Comparison of ENCODE assay signal across 1 cellular context in the genomic region with DNA sequence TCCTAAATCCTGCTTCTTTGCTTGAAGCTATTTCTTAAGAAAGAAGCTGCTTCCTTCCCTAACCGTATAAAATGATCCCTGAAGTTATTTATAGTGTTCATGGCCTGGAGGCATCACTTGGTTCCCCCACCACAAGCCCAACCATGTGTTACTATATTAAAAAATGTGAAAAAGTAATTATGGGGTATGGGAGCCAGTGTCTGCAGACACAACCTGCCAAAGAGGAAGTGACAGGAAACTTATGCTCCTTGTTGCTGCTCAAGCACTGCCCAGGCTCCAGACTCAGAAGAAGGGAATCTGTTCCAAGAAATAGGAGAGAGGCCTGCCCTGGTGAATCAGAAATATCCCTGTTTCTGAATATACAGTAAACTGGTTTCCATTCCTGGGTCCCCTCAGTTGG.
TF ChIP-seq lines count a peak whose summit lies in the region.

No MANE protein-coding gene starts in this region.

TF ChIP-seq in GM23338, 12 proteins besides CTCF, POLR2A, EP300 and RAD21 (continued from another document):
- TF ChIP-seq, protein P1, sequence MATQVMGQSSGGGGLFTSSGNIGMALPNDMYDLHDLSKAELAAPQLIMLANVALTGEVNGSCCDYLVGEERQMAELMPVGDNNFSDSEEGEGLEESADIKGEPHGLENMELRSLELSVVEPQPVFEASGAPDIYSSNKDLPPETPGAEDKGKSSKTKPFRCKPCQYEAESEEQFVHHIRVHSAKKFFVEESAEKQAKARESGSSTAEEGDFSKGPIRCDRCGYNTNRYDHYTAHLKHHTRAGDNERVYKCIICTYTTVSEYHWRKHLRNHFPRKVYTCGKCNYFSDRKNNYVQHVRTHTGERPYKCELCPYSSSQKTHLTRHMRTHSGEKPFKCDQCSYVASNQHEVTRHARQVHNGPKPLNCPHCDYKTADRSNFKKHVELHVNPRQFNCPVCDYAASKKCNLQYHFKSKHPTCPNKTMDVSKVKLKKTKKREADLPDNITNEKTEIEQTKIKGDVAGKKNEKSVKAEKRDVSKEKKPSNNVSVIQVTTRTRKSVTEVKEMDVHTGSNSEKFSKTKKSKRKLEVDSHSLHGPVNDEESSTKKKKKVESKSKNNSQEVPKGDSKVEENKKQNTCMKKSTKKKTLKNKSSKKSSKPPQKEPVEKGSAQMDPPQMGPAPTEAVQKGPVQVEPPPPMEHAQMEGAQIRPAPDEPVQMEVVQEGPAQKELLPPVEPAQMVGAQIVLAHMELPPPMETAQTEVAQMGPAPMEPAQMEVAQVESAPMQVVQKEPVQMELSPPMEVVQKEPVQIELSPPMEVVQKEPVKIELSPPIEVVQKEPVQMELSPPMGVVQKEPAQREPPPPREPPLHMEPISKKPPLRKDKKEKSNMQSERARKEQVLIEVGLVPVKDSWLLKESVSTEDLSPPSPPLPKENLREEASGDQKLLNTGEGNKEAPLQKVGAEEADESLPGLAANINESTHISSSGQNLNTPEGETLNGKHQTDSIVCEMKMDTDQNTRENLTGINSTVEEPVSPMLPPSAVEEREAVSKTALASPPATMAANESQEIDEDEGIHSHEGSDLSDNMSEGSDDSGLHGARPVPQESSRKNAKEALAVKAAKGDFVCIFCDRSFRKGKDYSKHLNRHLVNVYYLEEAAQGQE (IDR thresholded peaks at IDR 0.05; ENCODE audit: unreplicated experiment), result no peak
- no peak for TF ChIP-seq POLR2AphosphoS5 (IDR thresholded peaks at IDR 0.05; ENCODE audit: low read depth)
- no peak for TF ChIP-seq CREB1 (CRISPR knock-in tag; IDR thresholded peaks at IDR 0.05; ENCODE audit: low read depth)
- TF ChIP-seq, protein P2, sequence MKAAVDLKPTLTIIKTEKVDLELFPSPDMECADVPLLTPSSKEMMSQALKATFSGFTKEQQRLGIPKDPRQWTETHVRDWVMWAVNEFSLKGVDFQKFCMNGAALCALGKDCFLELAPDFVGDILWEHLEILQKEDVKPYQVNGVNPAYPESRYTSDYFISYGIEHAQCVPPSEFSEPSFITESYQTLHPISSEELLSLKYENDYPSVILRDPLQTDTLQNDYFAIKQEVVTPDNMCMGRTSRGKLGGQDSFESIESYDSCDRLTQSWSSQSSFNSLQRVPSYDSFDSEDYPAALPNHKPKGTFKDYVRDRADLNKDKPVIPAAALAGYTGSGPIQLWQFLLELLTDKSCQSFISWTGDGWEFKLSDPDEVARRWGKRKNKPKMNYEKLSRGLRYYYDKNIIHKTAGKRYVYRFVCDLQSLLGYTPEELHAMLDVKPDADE (IDR thresholded peaks at IDR 0.05), result no peak
- TF ChIP-seq ZNF331 (CRISPR knock-in tag; IDR thresholded peaks at IDR 0.05; ENCODE audit: low read depth), result no peak
- TF ChIP-seq JUNB (IDR thresholded peaks at IDR 0.05; ENCODE audit: unreplicated experiment), result no peak
- TF ChIP-seq ZNF114 (CRISPR knock-in tag; IDR thresholded peaks at IDR 0.05), result no peak
- TF ChIP-seq EZH2phosphoT487 (IDR thresholded peaks at IDR 0.05; ENCODE audit: unreplicated experiment), result no peak
- no peak for TF ChIP-seq NANOG (IDR thresholded peaks at IDR 0.05; ENCODE audit: borderline replicate concordance)
- TF ChIP-seq STAT1 (IDR thresholded peaks at IDR 0.05; ENCODE audit: unreplicated experiment), result no peak
TF ChIP-seq in GM23338: peak in this region for 0.
